Comparison of ENCODE assay signal across 15 cellular contexts in the genomic region with DNA sequence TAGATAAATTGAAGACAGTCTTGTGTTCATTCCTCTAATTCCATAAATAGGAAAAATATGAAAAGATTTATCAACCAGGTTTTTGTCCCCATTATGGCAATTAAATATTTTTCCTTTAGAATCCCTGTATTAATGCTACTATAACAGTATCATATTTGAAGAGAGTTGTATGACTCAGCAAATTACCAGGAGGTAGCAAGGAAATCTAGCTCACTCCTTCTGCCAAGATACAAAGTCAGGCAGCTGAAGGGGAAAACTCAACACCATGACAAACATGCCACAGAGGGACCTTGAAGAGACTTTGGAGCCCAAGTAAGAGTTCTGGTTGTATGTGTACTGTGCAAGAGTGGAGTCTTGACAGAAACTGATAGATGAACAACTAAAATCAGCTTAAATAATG.
DNase-seq lines count a peak whose midpoint lies in the region; ATAC-seq and TF ChIP-seq lines count a peak whose summit lies in the region.
"Had no signal": no experiment of that assay in that cellular context is flagged by ENCODE, and none has a peak within 500 bp of the region (broad histone marks: within the 10 kb centered on the region; RNA-seq: fewer than 3 reads in every experiment).

No MANE protein-coding gene starts in this region.

- no peaks in the 10 kb centered on the region for H3K9me2 ChIP-seq in GM23248 (ENCODE audit: insufficient read depth)
- no peaks in the 10 kb centered on the region for H3K9me2 ChIP-seq in SK-N-SH

- H3K9me3 ChIP-seq in GM23248 (ENCODE audit: low read depth), result no peaks in the 10 kb centered on the region
- H3K9me3 ChIP-seq in SK-N-SH, result no peaks in the 10 kb centered on the region
- H3K9me3 ChIP-seq: BE2C had no signal

- peak; percentile 12 for DNase-seq in GM23248
- no peak for DNase-seq in SK-N-SH
- peak; percentile 25 to 39 for DNase-seq in cardiac fibroblast (ENCODE audit: low read depth in 2 of 2)
- peak; percentile 22 for DNase-seq in fibroblast of the aortic adventitia (ENCODE audit: low read depth)
- no peak for DNase-seq in amniotic stem cell (lab: John Stamatoyannopoulos, UW)
- DNase-seq in NCI-H2171 treated with DMSO at 0.1 percent for 48 hours (lab: John Stamatoyannopoulos, UW), result no peak
- DNase-seq: BE2C; CD4-positive, alpha-beta memory T cell; NCI-H146; NCI-H2081 treated with DMSO at 0.1 percent for 48 hours; NCI-H226; Peyer's patch; SHP77 had no signal

- H3F3A ChIP-seq in GM23248 (ENCODE audit: insufficient read depth), result no peaks in the 10 kb centered on the region
- no peaks in the 10 kb centered on the region for H3F3A ChIP-seq in SK-N-SH (replicated peaks; ENCODE audit: insufficient read depth)

- H3K4me3 ChIP-seq in GM23248, result no peak overlapping the region
- H3K4me3 ChIP-seq in SK-N-SH (ENCODE audit: low read depth in 2 of 2, low read length in 1 of 2), result no peak overlapping the region
- no peak overlapping the region for H3K4me3 ChIP-seq in cardiac fibroblast (replicated peaks in 1 of 2; ENCODE audit: low read depth in 2 of 2, low read length in 2 of 2)
- no peak overlapping the region for H3K4me3 ChIP-seq in fibroblast of the aortic adventitia (ENCODE audit: low read depth, low read length)
- H3K4me3 ChIP-seq: Peyer's patch had no signal

- H3K79me2 ChIP-seq in GM23248 (ENCODE audit: insufficient read depth) (no peaks in the 10 kb centered on the region), SK-N-SH (ENCODE audit: insufficient read depth) (no peaks in the 10 kb centered on the region)

- in situ Hi-C loops in GM23248 (cut with MboI), result no loop called here

- no peak overlapping the region for H3K9ac ChIP-seq in GM23248
- no peak overlapping the region for H3K9ac ChIP-seq in SK-N-SH

- no peaks in the 10 kb centered on the region for H3K36me3 ChIP-seq in GM23248 (ENCODE audit: low read depth)
- no peaks in the 10 kb centered on the region for H3K36me3 ChIP-seq in SK-N-SH (replicated peaks in 1 of 2; ENCODE audit: control insufficient read depth in 1 of 2, insufficient read depth in 2 of 2, low read length in 1 of 2)
- H3K36me3 ChIP-seq: BE2C, Peyer's patch had no signal

- H4K20me1 ChIP-seq in GM23248 (ENCODE audit: insufficient read depth) (no peaks in the 10 kb centered on the region), SK-N-SH (ENCODE audit: insufficient read depth) (no peaks in the 10 kb centered on the region)

- no peak for TF ChIP-seq RAD21 in SK-N-SH (IDR thresholded peaks at IDR 0.05; ENCODE audit: low read length)

- TF ChIP-seq CTCF in SK-N-SH (IDR thresholded peaks at IDR 0.05), result no peak
- no peak for TF ChIP-seq CTCF in cardiac fibroblast (IDR thresholded peaks at IDR 0.05; ENCODE audit: low read depth, low read length)
- no peak for TF ChIP-seq CTCF in fibroblast of the aortic adventitia (IDR thresholded peaks at IDR 0.05; ENCODE audit: insufficient read depth, low read length)

- H3K27ac ChIP-seq in GM23248 (no peak overlapping the region), SK-N-SH (ENCODE audit: low read depth in 2 of 2, low read length in 1 of 2) (no peak overlapping the region)
- H3K27ac ChIP-seq: Peyer's patch had no signal

- H2AFZ ChIP-seq in GM23248, result no peak overlapping the region
- H2AFZ ChIP-seq in SK-N-SH (ENCODE audit: low read depth), result no peak overlapping the region; the same call in 1 of the 2 replicates

- no peaks in the 10 kb centered on the region for H3K4me1 ChIP-seq in GM23248 (ENCODE audit: insufficient read depth)
- no peaks in the 10 kb centered on the region; a peak in 2 of 4 replicates for H3K4me1 ChIP-seq in SK-N-SH (ENCODE audit: control insufficient read depth in 1 of 2, insufficient read depth in 2 of 2, low read depth in 1 of 2, low read length in 1 of 2)
- H3K4me1 ChIP-seq: BE2C, Peyer's patch had no signal

- TF ChIP-seq EP300 in SK-N-SH (IDR thresholded peaks at IDR 0.05; ENCODE audit: borderline replicate concordance in 1 of 2, low read depth in 1 of 2, low read length in 1 of 2), result no peak

- H3K4me2 ChIP-seq in GM23248 (ENCODE audit: unreplicated experiment), result no peak overlapping the region
- no peak overlapping the region for H3K4me2 ChIP-seq in SK-N-SH

- POLR2A ChIA-PET in SK-N-SH (lab: Yijun Ruan, JAX), result no interaction called here

- CTCF ChIA-PET in SK-N-SH (lab: Yijun Ruan, JAX), result interaction anchor here (1.2 kb wide), 1 partner anchor 15 kb away, joined by 3 read pairs; no protein-coding TSS in a partner anchor

- no peak for ATAC-seq in HG02852 (IDR thresholded peaks at IDR 0.05; ENCODE audit: unreplicated experiment)
- no peak for ATAC-seq in HG03469 (IDR thresholded peaks at IDR 0.05; ENCODE audit: unreplicated experiment)

- 0 out of 2 replicates have a peak, but pooled peaks cover 5% of the 10 kb centered on the region for H3K27me3 ChIP-seq in GM23248 (replicated peaks; ENCODE audit: insufficient read depth)
- no peaks in the 10 kb centered on the region for H3K27me3 ChIP-seq in SK-N-SH (ENCODE audit: insufficient read depth)
- H3K27me3 ChIP-seq: BE2C, Peyer's patch had no signal

TF ChIP-seq in SK-N-SH, 30 proteins besides CTCF, POLR2A, EP300 and RAD21:
- no peak for TF ChIP-seq FOXM1 (IDR thresholded peaks at IDR 0.05; ENCODE audit: low read depth)
- TF ChIP-seq FOXJ3 (CRISPR knock-in tag; IDR thresholded peaks at IDR 0.05), result no peak
- TF ChIP-seq, protein P1, sequence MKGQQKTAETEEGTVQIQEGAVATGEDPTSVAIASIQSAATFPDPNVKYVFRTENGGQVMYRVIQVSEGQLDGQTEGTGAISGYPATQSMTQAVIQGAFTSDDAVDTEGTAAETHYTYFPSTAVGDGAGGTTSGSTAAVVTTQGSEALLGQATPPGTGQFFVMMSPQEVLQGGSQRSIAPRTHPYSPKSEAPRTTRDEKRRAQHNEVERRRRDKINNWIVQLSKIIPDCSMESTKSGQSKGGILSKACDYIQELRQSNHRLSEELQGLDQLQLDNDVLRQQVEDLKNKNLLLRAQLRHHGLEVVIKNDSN (IDR thresholded peaks at IDR 0.05; ENCODE audit: borderline replicate concordance, low read depth), result no peak
- no peak for TF ChIP-seq NRF1 (IDR thresholded peaks at IDR 0.05; ENCODE audit: low read depth, low read length)
- TF ChIP-seq SIN3A (IDR thresholded peaks at IDR 0.05; ENCODE audit: borderline replicate concordance, low read depth, low read length), result no peak
- TF ChIP-seq JUND (IDR thresholded peaks at IDR 0.05), result peak; percentile 5; the same call in 1 of the 2 replicates
- no peak for TF ChIP-seq MEF2A (IDR thresholded peaks at IDR 0.05; ENCODE audit: borderline replicate concordance, low read depth)
- TF ChIP-seq RFX5 (IDR thresholded peaks at IDR 0.05; ENCODE audit: low read length), result no peak
TF ChIP-seq in SK-N-SH: peak in this region for 1.

Comparison
In these comparisons a context has a peak if more than half of its experiments do, and no peak if none do; other contexts are left out.
1. DNase-seq: peak in GM23248 (single experiment), cardiac fibroblast (2 of 2) and fibroblast of the aortic adventitia (single experiment); none in SK-N-SH (single experiment), amniotic stem cell (single experiment) and NCI-H2171 treated with DMSO at 0.1 percent for 48 hours (single experiment).